Comparison of ENCODE assay signal across 15 cellular contexts in genomic region chr1:160167580-160167979, GRCh38. TPM values are rescaled to one million over a fixed set of nuclear protein-coding genes. Genes with fewer than 3 reads are reported as not detected.
DNase-seq lines count a peak whose midpoint lies in the region; ATAC-seq, FAIRE-seq and TF ChIP-seq lines count a peak whose summit lies in the region.
"Had no signal": no experiment of that assay in that cellular context is flagged by ENCODE, and none has a peak within 500 bp of the region (broad histone marks: within the 10 kb centered on the region; RNA-seq: fewer than 3 reads in every experiment).

No MANE protein-coding gene starts in this region.

- ATAC-seq in stimulated activated naive CD8-positive, alpha-beta T cell treated with anti-CD3 and anti-CD28 coated beads, Interleukin-15, Interleukin-2, amounts not matched to agents 100 U/mL and 50 U/mL, for 24 hours = peak; percentile 90

- H3K9me3 ChIP-seq in astrocyte (ENCODE audit: insufficient read depth, low read depth, low read length) (no peaks in the 10 kb centered on the region), tibial nerve (no peaks in the 10 kb centered on the region)
- H3K9me3 ChIP-seq: breast epithelium, left ventricle myocardium inferior, thoracic aorta had no signal

- H2AFZ ChIP-seq in astrocyte (ENCODE audit: low read depth, low read length) = no peak overlapping the region

- TF ChIP-seq CTCF in astrocyte (IDR thresholded peaks at IDR 0.05; ENCODE audit: insufficient read depth, low read depth, low read length) (no peak), osteocyte (IDR thresholded peaks at IDR 0.05) (no peak), tibial nerve (IDR thresholded peaks at IDR 0.05) (no peak)

- H3K4me1 ChIP-seq in astrocyte (ENCODE audit: insufficient read depth, low read length) (peaks cover 7% of the 10 kb centered on the region), tibial nerve (peaks cover 0 to 6% (median 0%) of the 10 kb centered on the region in 4 donors)
- H3K4me1 ChIP-seq: breast epithelium had no signal

- H3K4me2 ChIP-seq in astrocyte (ENCODE audit: low read length) = no peak overlapping the region

- peaks cover 10% of the 10 kb centered on the region for H3K27me3 Mint-ChIP-seq in astrocyte (ENCODE audit: low read depth, unreplicated experiment)
- H3K27me3 Mint-ChIP-seq in osteocyte (ENCODE audit: unreplicated experiment) = peaks cover 31% of the 10 kb centered on the region

- no peaks in the 10 kb centered on the region for H3K79me2 ChIP-seq in astrocyte (ENCODE audit: insufficient read depth, low read length)

- H3K27ac ChIP-seq in astrocyte (ENCODE audit: low read depth, low read length) = no peak overlapping the region
- H3K27ac ChIP-seq in tibial nerve = no peak overlapping the region
- H3K27ac ChIP-seq: breast epithelium, left ventricle myocardium inferior, thoracic aorta had no signal

- H3K36me3 Mint-ChIP-seq in astrocyte (ENCODE audit: low read depth, unreplicated experiment) (no peaks in the 10 kb centered on the region), osteocyte (ENCODE audit: unreplicated experiment) (no peaks in the 10 kb centered on the region)

- no peak for FAIRE-seq in astrocyte (lab: Jason Lieb, UNC)

- no peak for TF ChIP-seq EP300 in tibial nerve (IDR thresholded peaks at IDR 0.05)

- DNase-seq in activated T-cell treated with anti-CD3 and anti-CD28 coated beads for 24 hours (ENCODE audit: low read depth) (peak; percentile 1), activated T-cell treated with anti-CD3 and anti-CD28 coated beads for 4 hours (no peak), MV-4-11 (lab: John Stamatoyannopoulos, UW) (peak; percentile 14), astrocyte (ENCODE audit: low read depth) (no peak), osteocyte (ENCODE audit: extremely low spot score, unreplicated experiment) (no peak), pons (ENCODE audit: low spot score) (no peak), tibial nerve (ENCODE audit: low spot score in 2 of 2) (no peak)
- peak; percentile 13 for DNase-seq in stimulated activated naive CD8-positive, alpha-beta T cell treated with anti-CD3 and anti-CD28 coated beads, Interleukin-15, Interleukin-2, amounts not matched to agents 100 U/mL and 50 U/mL, for 24 hours
- DNase-seq: head of caudate nucleus, KG1, left ventricle myocardium inferior, NCI-H2029, nephron progenitor cell had no signal

- no peak overlapping the region for H3K9ac ChIP-seq in astrocyte (ENCODE audit: low read length)

- H3K4me3 Mint-ChIP-seq in astrocyte (ENCODE audit: unreplicated experiment) (no peak overlapping the region), osteocyte (ENCODE audit: unreplicated experiment) (no peak overlapping the region)
- H3K4me3 Mint-ChIP-seq: nephron progenitor cell had no signal

- H3K36me3 ChIP-seq in astrocyte (ENCODE audit: insufficient read depth, low read length) (no peaks in the 10 kb centered on the region), tibial nerve (no peaks in the 10 kb centered on the region)
- H3K36me3 ChIP-seq: breast epithelium, left ventricle myocardium inferior, thoracic aorta had no signal

- no peak overlapping the region for H3K4me3 ChIP-seq in astrocyte (ENCODE audit: insufficient read depth, low read depth, low read length)
- no peak overlapping the region for H3K4me3 ChIP-seq in tibial nerve
- H3K4me3 ChIP-seq: breast epithelium, left ventricle myocardium inferior, thoracic aorta had no signal

- no peak for TF ChIP-seq POLR2A in tibial nerve (IDR thresholded peaks at IDR 0.05)

- WGBS in tibial nerve, 2 donors = 90 to 95% methylated on average over 6 of the region's 6 CpGs

- H3K27ac Mint-ChIP-seq in astrocyte (ENCODE audit: unreplicated experiment) (peak overlapping the region; percentile 29), osteocyte (ENCODE audit: unreplicated experiment) (no peak overlapping the region)

- H3K4me1 Mint-ChIP-seq in astrocyte (ENCODE audit: low read depth, unreplicated experiment) (peaks cover 33% of the 10 kb centered on the region), osteocyte (ENCODE audit: unreplicated experiment) (peaks cover 40% of the 10 kb centered on the region)

- H3K27me3 ChIP-seq in astrocyte (ENCODE audit: insufficient read depth, low read length) (peaks cover 2% of the 10 kb centered on the region), tibial nerve (no peaks in the 10 kb centered on the region)
- H3K27me3 ChIP-seq: breast epithelium had no signal

- H4K20me1 ChIP-seq in astrocyte (ENCODE audit: insufficient read depth, low read length) = no peaks in the 10 kb centered on the region

- H3K9me3 Mint-ChIP-seq in astrocyte (ENCODE audit: unreplicated experiment) = no peaks in the 10 kb centered on the region
- no peaks in the 10 kb centered on the region for H3K9me3 Mint-ChIP-seq in osteocyte (ENCODE audit: unreplicated experiment)
- H3K9me3 Mint-ChIP-seq: nephron progenitor cell had no signal

RNA-seq across cellular contexts. Expression of gene ATP1A4, which starts 16.2 kb away (rescaled TPM):
- total RNA-seq in astrocyte (not detected in 2 replicates), osteocyte (not detected in 2 replicates), tibial nerve (1 to 10 TPM in 3 of 4 donors, under 1 TPM in 1; 0.90 to 5.0 (median 2.1) TPM)

RNA-seq across cellular contexts. Expression of gene CASQ1, which starts 22.8 kb away (rescaled TPM):
- 1.7 and 2.1 TPM in 2 replicates for total RNA-seq in astrocyte
- not detected in 2 replicates for total RNA-seq in osteocyte
- total RNA-seq in tibial nerve = 1 to 10 TPM in 1 of 4 donors, under 1 TPM in 1, not detected in 2; 0.98 to 1.7 TPM

RNA-seq across cellular contexts. Expression of gene PEA15, which starts 37.6 kb away (rescaled TPM):
- total RNA-seq in astrocyte = 374 and 470 TPM in 2 replicates
- total RNA-seq in osteocyte = 195 and 197 TPM in 2 replicates
- total RNA-seq in tibial nerve = 100 to 1,000 TPM; 144 to 154 (median 147) TPM

RNA-seq across cellular contexts. Expression of gene ATP1A2, which starts 52.0 kb away (rescaled TPM):
- total RNA-seq in astrocyte (2.5 and 3.5 TPM in 2 replicates), osteocyte (8.2 and 8.5 TPM in 2 replicates), tibial nerve (100 to 1,000 TPM; 173 to 211 (median 201) TPM)

Comparison
In these comparisons a context has a peak if more than half of its experiments do, and no peak if none do; other contexts are left out.
1. DNase-seq: peak in activated T-cell treated with anti-CD3 and anti-CD28 coated beads for 24 hours (single experiment), MV-4-11 (single experiment) and stimulated activated naive CD8-positive, alpha-beta T cell treated with anti-CD3 and anti-CD28 coated beads, Interleukin-15, Interleukin-2, amounts not matched to agents 100 U/mL and 50 U/mL, for 24 hours (single experiment); none in activated T-cell treated with anti-CD3 and anti-CD28 coated beads for 4 hours (single experiment), astrocyte (single experiment), osteocyte (single experiment), pons (single experiment) and tibial nerve (0 of 2).